Comparison of ENCODE assay signal across 10 cellular contexts in genomic region chr2:230660294-230661060, GRCh38.
DNase-seq lines count a peak whose midpoint lies in the region; ATAC-seq lines count a peak whose summit lies in the region.
"Had no signal": no experiment of that assay in that cellular context is flagged by ENCODE, and none has a peak within 500 bp of the region (broad histone marks: within the 10 kb centered on the region; RNA-seq: fewer than 3 reads in every experiment).

No MANE protein-coding gene starts in this region.

- no peaks in the 10 kb centered on the region for H3K27me3 Mint-ChIP-seq in activated naive CD4-positive, alpha-beta T cell treated with anti-CD3 and anti-CD28 coated beads, Interleukin-2, amount 10 ng/mL, durations not matched to agents 7 days and 5 days

- H3K9me3 Mint-ChIP-seq in activated naive CD4-positive, alpha-beta T cell treated with anti-CD3 and anti-CD28 coated beads, Interleukin-2, amount 10 ng/mL, durations not matched to agents 7 days and 5 days, result no peaks in the 10 kb centered on the region

- peak overlapping the region; percentile 96 for H3K27ac Mint-ChIP-seq in activated naive CD4-positive, alpha-beta T cell treated with anti-CD3 and anti-CD28 coated beads, Interleukin-2, amount 10 ng/mL, durations not matched to agents 7 days and 5 days

- CTCF ChIA-PET in activated naive CD4-positive, alpha-beta T cell treated with anti-CD3 and anti-CD28 coated beads, Interleukin-2, amount 10 ng/mL, durations not matched to agents 7 days and 5 days (lab: Charles Lee), result interaction anchor here (0.8 to 2.2 kb wide), 5 partner anchors 8 to 53 kb away, joined by 3 to 8 read pairs (median 3); no protein-coding TSS in a partner anchor

- no peaks in the 10 kb centered on the region for H3K9me3 ChIP-seq in BLaER1
- H3K9me3 ChIP-seq: BE2C, thoracic aorta had no signal

- peak overlapping the region; percentile 86 for H3K4me3 Mint-ChIP-seq in activated naive CD4-positive, alpha-beta T cell treated with anti-CD3 and anti-CD28 coated beads, Interleukin-2, amount 10 ng/mL, durations not matched to agents 7 days and 5 days

- H3K4me1 Mint-ChIP-seq in activated naive CD4-positive, alpha-beta T cell treated with anti-CD3 and anti-CD28 coated beads, Interleukin-2, amount 10 ng/mL, durations not matched to agents 7 days and 5 days, result peaks cover 99% of the 10 kb centered on the region

- peak overlapping the region; percentile 90 for H3K4me2 ChIP-seq in BLaER1

- H3K27ac ChIP-seq in BLaER1, result peak overlapping the region; percentile 88

- H3K36me3 ChIP-seq in BLaER1, result no peaks in the 10 kb centered on the region
- H3K36me3 ChIP-seq: BE2C, thoracic aorta had no signal

- H3K36me3 Mint-ChIP-seq in activated naive CD4-positive, alpha-beta T cell treated with anti-CD3 and anti-CD28 coated beads, Interleukin-2, amount 10 ng/mL, durations not matched to agents 7 days and 5 days, result peaks cover 23% of the 10 kb centered on the region

- H4K20me1 ChIP-seq in BLaER1, result no peaks in the 10 kb centered on the region

- DNase-seq in MV-4-11 (lab: John Stamatoyannopoulos, UW), result peak; percentile 89
- peak; percentile 76 for DNase-seq in activated naive CD4-positive, alpha-beta T cell treated with anti-CD3 and anti-CD28 coated beads, Interleukin-2, amount 10 ng/mL, durations not matched to agents 7 days and 5 days
- DNase-seq in midbrain (lab: John Stamatoyannopoulos, UW), result peak; percentile 23
- no peak for DNase-seq in DMS 273 treated with DMSO at 0.1 percent for 48 hours (lab: John Stamatoyannopoulos, UW)
- no peak for DNase-seq in DMS153 treated with DMSO at 0.1 percent for 48 hours (lab: John Stamatoyannopoulos, UW; ENCODE audit: unreplicated experiment)
- DNase-seq: BE2C had no signal

- ATAC-seq in HG03457 (IDR thresholded peaks at IDR 0.05; ENCODE audit: unreplicated experiment) (no peak), HG02763 (IDR thresholded peaks at IDR 0.05; ENCODE audit: unreplicated experiment) (no peak)

- peaks cover 96% of the 10 kb centered on the region for H3K4me1 ChIP-seq in BLaER1
- H3K4me1 ChIP-seq: BE2C had no signal

- peak overlapping the region; percentile 44 for H3K4me3 ChIP-seq in BLaER1
- H3K4me3 ChIP-seq: thoracic aorta had no signal

- H3K9ac ChIP-seq in BLaER1, result peak overlapping the region; percentile 71

- H3K27me3 ChIP-seq in BLaER1, result no peaks in the 10 kb centered on the region
- H3K27me3 ChIP-seq: BE2C had no signal

Comparison
In these comparisons a context has a peak if more than half of its experiments do, and no peak if none do; other contexts are left out.
1. DNase-seq: peak in MV-4-11 (single experiment), activated naive CD4-positive, alpha-beta T cell treated with anti-CD3 and anti-CD28 coated beads, Interleukin-2, amount 10 ng/mL, durations not matched to agents 7 days and 5 days (single experiment) and midbrain (single experiment); none in DMS 273 treated with DMSO at 0.1 percent for 48 hours (single experiment) and DMS153 treated with DMSO at 0.1 percent for 48 hours (single experiment).